11 cellular contexts compared by ENCODE assay signal in genomic region chr1:12175456-12175797, GRCh38. TPM values are rescaled to one million over a fixed set of nuclear protein-coding genes. Genes with fewer than 3 reads are reported as not detected.
DNase-seq lines count a peak whose midpoint lies in the region; ATAC-seq and TF ChIP-seq lines count a peak whose summit lies in the region.
"Had no signal": no experiment of that assay in that cellular context is flagged by ENCODE, and none has a peak within 500 bp of the region (broad histone marks: within the 10 kb centered on the region; RNA-seq: fewer than 3 reads in every experiment).

No MANE protein-coding gene starts in this region.

- peaks cover 0 to 99% (median 0%) of the 10 kb centered on the region in 11 experiments; a peak in 8 of 22 replicates for H3K36me3 ChIP-seq in BLaER1 treated with 17β-estradiol and CSF1 and Interleukin-3, amounts not matched to agents 10 nM and 100 nM
- H3K36me3 ChIP-seq in Loucy (ENCODE audit: insufficient read depth, low read length) (no peaks in the 10 kb centered on the region), endodermal cell (ENCODE audit: control insufficient read depth, insufficient read depth, low read length) (no peaks in the 10 kb centered on the region), osteoblast (ENCODE audit: insufficient read depth, low read length) (no peaks in the 10 kb centered on the region)
- H3K36me3 ChIP-seq: brain microvascular endothelial cell had no signal

- peaks cover 4% of the 10 kb centered on the region for H3K4me1 Mint-ChIP-seq in endodermal cell

- no peaks in the 10 kb centered on the region for H3K36me3 Mint-ChIP-seq in endodermal cell (ENCODE audit: low read depth)

- peak overlapping the region; percentile 2 to 47 (median 36); a peak in 15 of 22 replicates for H3K27ac ChIP-seq in BLaER1 treated with 17β-estradiol and CSF1 and Interleukin-3, amounts not matched to agents 10 nM and 100 nM
- H3K27ac ChIP-seq in endodermal cell (ENCODE audit: low read depth, low read length): peak overlapping the region; percentile 21
- peak overlapping the region; percentile 17 for H3K27ac ChIP-seq in osteoblast (ENCODE audit: low read depth, low read length)
- H3K27ac ChIP-seq: brain microvascular endothelial cell had no signal

- H3K27me3 ChIP-seq in BLaER1 treated with 17β-estradiol and CSF1 and Interleukin-3, amounts not matched to agents 10 nM and 100 nM: no peaks in the 10 kb centered on the region
- H3K27me3 ChIP-seq in Loucy (ENCODE audit: insufficient read depth, low read length, poor library complexity, severe bottlenecking) (no peaks in the 10 kb centered on the region), endodermal cell (ENCODE audit: control insufficient read depth, insufficient read depth, low read length, poor library complexity, severe bottlenecking) (no peaks in the 10 kb centered on the region), osteoblast (ENCODE audit: insufficient read depth, low read length) (no peaks in the 10 kb centered on the region)
- H3K27me3 ChIP-seq: brain microvascular endothelial cell had no signal

- H3K4me3 Mint-ChIP-seq in endodermal cell: no peak overlapping the region

- ATAC-seq in SK-N-SH treated with all-trans-retinoic acid at 6 μM for 48 hours: no peak

- peaks cover 3% of the 10 kb centered on the region; the same call in 1 of the 2 replicates for H3F3A ChIP-seq in Loucy (ENCODE audit: low read depth)

- H3K9me2 ChIP-seq in Loucy (replicated peaks; ENCODE audit: low read depth, low read length): no peaks in the 10 kb centered on the region

- peaks cover 81 to 100% (median 97%) of the 10 kb centered on the region in 10 experiments for H3K4me1 ChIP-seq in BLaER1 treated with 17β-estradiol and CSF1 and Interleukin-3, amounts not matched to agents 10 nM and 100 nM
- H3K4me1 ChIP-seq in Loucy (ENCODE audit: insufficient read depth, low read length, poor library complexity, severe bottlenecking): peaks cover 70% of the 10 kb centered on the region
- H3K4me1 ChIP-seq in endodermal cell (ENCODE audit: control insufficient read depth, insufficient read depth, low read length): no peaks in the 10 kb centered on the region
- H3K4me1 ChIP-seq in osteoblast (ENCODE audit: insufficient read depth, low read length): peaks cover 21% of the 10 kb centered on the region

- no peak for DNase-seq in endodermal cell
- peak; percentile 70 for DNase-seq in osteoblast (ENCODE audit: insufficient read length, low spot score, missing footprints)
- no peak for DNase-seq in SW 1271 (lab: John Stamatoyannopoulos, UW)
- DNase-seq in stimulated activated CD4-positive, alpha-beta T cell treated with anti-CD3 and anti-CD28 coated beads, Interleukin-15, amount 100 ng/mL, for 24 hours: no peak
- no peak for DNase-seq in HCEC 1CT
- DNase-seq: brain microvascular endothelial cell, NCI-H1417 treated with DMSO at 0.1 percent for 48 hours, NCI-H774 had no signal

- H3K9me3 Mint-ChIP-seq in endodermal cell: no peaks in the 10 kb centered on the region

- H3K79me2 ChIP-seq in Loucy (ENCODE audit: insufficient read depth, low read length) (peaks cover 75% of the 10 kb centered on the region), osteoblast (ENCODE audit: insufficient read depth, low read length) (peaks cover 71% of the 10 kb centered on the region)

- H3K4me2 ChIP-seq in BLaER1 treated with 17β-estradiol and CSF1 and Interleukin-3, amounts not matched to agents 10 nM and 100 nM: peak overlapping the region; percentile 67 to 100 (median 86)
- peak overlapping the region; percentile 56 for H3K4me2 ChIP-seq in Loucy (ENCODE audit: low read depth, low read length, poor library complexity, severe bottlenecking)
- no peak overlapping the region for H3K4me2 ChIP-seq in osteoblast (ENCODE audit: insufficient read depth, low read length)

- TF ChIP-seq CTCF in Loucy (conservative IDR thresholded peaks at IDR 0.05; ENCODE audit: low read length) (no peak), endodermal cell (conservative IDR thresholded peaks at IDR 0.05) (no peak), osteoblast (IDR thresholded peaks at IDR 0.05; ENCODE audit: extremely low read depth, low read depth, low read length) (no peak)

- peak overlapping the region; percentile 6 to 74 (median 21); a peak in 11 of 22 replicates for H3K9ac ChIP-seq in BLaER1 treated with 17β-estradiol and CSF1 and Interleukin-3, amounts not matched to agents 10 nM and 100 nM
- H3K9ac ChIP-seq in Loucy (ENCODE audit: low read depth, low read length, poor library complexity, severe bottlenecking) (peak overlapping the region; percentile 50), endodermal cell (ENCODE audit: extremely low read depth, low read length, poor library complexity, severe bottlenecking) (no peak overlapping the region)

- H3K27ac Mint-ChIP-seq in endodermal cell: no peak overlapping the region

- peaks cover 17 to 100% (median 53%) of the 10 kb centered on the region in 11 experiments; a peak in 20 of 22 replicates for H4K20me1 ChIP-seq in BLaER1 treated with 17β-estradiol and CSF1 and Interleukin-3, amounts not matched to agents 10 nM and 100 nM
- H4K20me1 ChIP-seq in Loucy (ENCODE audit: insufficient read depth, low read length, poor library complexity, severe bottlenecking) (no peaks in the 10 kb centered on the region), osteoblast (ENCODE audit: insufficient read depth, low read length) (peaks cover 10% of the 10 kb centered on the region)

- WGBS in endodermal cell (ENCODE audit: insufficient coverage in 1 of 2, insufficient read length in 1 of 2), 2 experiments: 81 to 85% methylated on average over 3 to 4 of the region's 4 CpGs

- no peaks in the 10 kb centered on the region for H3K9me3 ChIP-seq in BLaER1 treated with 17β-estradiol and CSF1 and Interleukin-3, amounts not matched to agents 10 nM and 100 nM (replicated peaks in 1 of 11)
- H3K9me3 ChIP-seq in Loucy (ENCODE audit: insufficient read depth, low read depth, low read length) (no peaks in the 10 kb centered on the region), endodermal cell (ENCODE audit: control insufficient read depth, low read length) (no peaks in the 10 kb centered on the region), osteoblast (ENCODE audit: low read depth, low read length) (no peaks in the 10 kb centered on the region)

- peaks cover 3% of the 10 kb centered on the region for H3K27me3 Mint-ChIP-seq in endodermal cell (ENCODE audit: insufficient read depth)

- H3K4me3 ChIP-seq in BLaER1 treated with 17β-estradiol and CSF1 and Interleukin-3, amounts not matched to agents 10 nM and 100 nM: peak overlapping the region in 3 of 10 experiments; percentile 25 to 32 (median 31); a peak in 4 of 20 replicates
- H3K4me3 ChIP-seq in Loucy (ENCODE audit: low read length, poor library complexity, severe bottlenecking) (no peak overlapping the region), endodermal cell (ENCODE audit: low read length) (no peak overlapping the region), osteoblast (ENCODE audit: insufficient read depth, low read length) (no peak overlapping the region)

- H2AFZ ChIP-seq in Loucy (ENCODE audit: low read length) (no peak overlapping the region), osteoblast (ENCODE audit: low read length) (no peak overlapping the region)

TF ChIP-seq in SK-N-SH treated with all-trans-retinoic acid at 6 μM for 48 hours, 23 proteins besides CTCF, POLR2A, EP300 and RAD21 (continues in another document):
- TF ChIP-seq ZC3H10 (CRISPR knock-in tag; IDR thresholded peaks at IDR 0.05) (no peak), PATZ1 (CRISPR knock-in tag; IDR thresholded peaks at IDR 0.05; ENCODE audit: borderline replicate concordance) (no peak), CSDC2 (CRISPR knock-in tag; IDR thresholded peaks at IDR 0.05) (no peak), SNAI2 (CRISPR knock-in tag; IDR thresholded peaks at IDR 0.05) (no peak), BACH2 (CRISPR knock-in tag; IDR thresholded peaks at IDR 0.05; ENCODE audit: borderline replicate concordance) (no peak), ARNTL (CRISPR knock-in tag; IDR thresholded peaks at IDR 0.05; ENCODE audit: borderline replicate concordance, low read depth) (no peak), ZNF565 (CRISPR knock-in tag; conservative IDR thresholded peaks at IDR 0.05; ENCODE audit: low read depth) (no peak), CREB5 (CRISPR knock-in tag; IDR thresholded peaks at IDR 0.05; ENCODE audit: low read depth) (no peak), OSR1 (CRISPR knock-in tag; IDR thresholded peaks at IDR 0.05) (no peak), ISL1 (CRISPR knock-in tag; IDR thresholded peaks at IDR 0.05) (no peak), PPARA (CRISPR knock-in tag; IDR thresholded peaks at IDR 0.05; ENCODE audit: borderline replicate concordance) (no peak)

RNA-seq across cellular contexts. Expression of gene TNFRSF1B, which starts 8.6 kb away (rescaled TPM):
- total RNA-seq in endodermal cell (under 1 TPM; 0.24 to 0.40 TPM), osteoblast (11.2 and 12.7 TPM in 2 replicates)
- polyA plus RNA-seq in endodermal cell (2013, experiment 1 of 2): 1.7 TPM
- polyA plus RNA-seq in endodermal cell (2013, experiment 2 of 2): 0.95 TPM

RNA-seq across cellular contexts. Expression of gene VPS13D, which starts 54.4 kb away (rescaled TPM):
- total RNA-seq in endodermal cell (10 to 100 TPM; 32.5 to 36.7 TPM), osteoblast (46.0 and 48.5 TPM in 2 replicates)
- polyA plus RNA-seq in endodermal cell (2013, experiment 1 of 2): 9.6 TPM
- 9.8 TPM for polyA plus RNA-seq in endodermal cell (2013, experiment 2 of 2)
